In the genomic region with DNA sequence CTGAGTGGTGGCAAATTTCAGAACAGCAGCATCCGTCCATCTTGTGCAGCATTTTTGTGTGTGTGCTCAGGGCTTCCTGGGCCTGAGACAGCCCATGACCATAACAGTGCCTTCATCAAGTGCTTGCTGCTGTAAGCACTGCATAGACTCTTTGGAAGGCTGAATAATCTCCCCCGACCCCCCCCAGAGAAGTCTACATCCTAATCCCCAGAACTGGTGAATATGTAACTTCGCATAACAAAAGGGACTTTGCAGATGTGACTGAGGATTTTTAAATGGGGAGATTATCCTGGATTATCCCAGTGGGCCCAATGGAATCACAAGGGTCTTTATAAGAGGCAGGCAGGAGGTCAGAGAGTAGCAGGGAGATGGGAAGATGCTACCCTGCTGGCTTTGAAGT, we compare ENCODE assay signal across 1 cellular context.
TF ChIP-seq lines count a peak whose summit lies in the region.

No MANE protein-coding gene starts in this region.

TF ChIP-seq in H1, 55 proteins besides CTCF, POLR2A, EP300 and RAD21:
- TF ChIP-seq TEAD4 (IDR thresholded peaks at IDR 0.05; ENCODE audit: low read depth, low read length): no peak
- TF ChIP-seq POU5F1 (IDR thresholded peaks at IDR 0.05; ENCODE audit: low read depth, low read length): 0 out of 2 replicates have a peak, but pooled peaks have one; percentile 53
